ENCODE assay signal across 31 cellular contexts in genomic region chr10:24355289-24355688, GRCh38.
"Had no signal": no experiment of that assay in that cellular context is flagged by ENCODE, and none has a peak within 500 bp of the region (broad histone marks: within the 10 kb centered on the region; RNA-seq: fewer than 3 reads in every experiment).

No MANE protein-coding gene starts in this region.

- ATAC-seq: activated CD4-positive, CD25-positive, alpha-beta regulatory T cell treated with anti-CD3 and anti-CD28 coated beads, Interleukin-2, amount 50 U/mL, for 24 hours; activated CD8-positive, alpha-beta T cell treated with anti-CD3 and anti-CD28 coated beads for 36 hours; activated T-cell treated with anti-CD3 and anti-CD28 coated beads, Interleukin-2, amount 50 U/mL, for 4 hours; activated T-helper 17 cell treated with anti-CD3 and anti-CD28 coated beads, Interleukin-2, amount 50 U/mL, for 72 hours; body of pancreas; T-helper 17 cell had no signal

- FAIRE-seq: endometrium, endothelial cell of umbilical vein had no signal

- H3K4me3 ChIP-seq: body of pancreas, cardiac muscle cell, colonic mucosa, esophagus squamous epithelium had no signal

- DNase-seq: activated B cell treated with CpG ODN at 0.5 μM for 24 hours; activated CD4-positive, alpha-beta T cell treated with anti-CD3 and anti-CD28 coated beads for 48 hours; activated CD4-positive, alpha-beta T cell treated with anti-CD3 and anti-CD28 coated beads, Interleukin-2, amount 50 U/mL, for 1 hour; activated CD4-positive, alpha-beta T cell treated with anti-CD3 and anti-CD28 coated beads, Interleukin-2, amount 50 U/mL, for 48 hours; activated CD8-positive, alpha-beta memory T cell treated with anti-CD3 and anti-CD28 coated beads for 24 hours; activated CD8-positive, alpha-beta T cell treated with anti-CD3 and anti-CD28 coated beads for 36 hours; activated effector memory CD4-positive, alpha-beta T cell treated with Interleukin-2 at 50 U/mL for 16 hours; activated gamma-delta T cell treated with Interleukin-2 at 50 U/mL for 16 hours; activated naive CD4-positive, alpha-beta T cell treated with anti-CD3 and anti-CD28 coated beads, Interleukin-2, amount 50 U/mL, for 16 hours; activated naive CD4-positive, alpha-beta T cell treated with Interleukin-2 at 50 U/mL for 16 hours; activated T-cell treated with anti-CD3 and anti-CD28 coated beads, Interleukin-2, amount 50 U/mL, for 4 hours; amniotic stem cell; anterior cingulate cortex; body of pancreas; central memory CD4-positive, alpha-beta T cell; cerebellar nuclear complex; colonic mucosa; effector CD8-positive, alpha-beta T cell; esophagus squamous epithelium; foreskin melanocyte; head of caudate nucleus; T-helper 1 cell; T-helper 17 cell; T1000; WERI-Rb-1 had no signal

- H3K27me3 ChIP-seq: body of pancreas, cardiac muscle cell, colonic mucosa, esophagus squamous epithelium had no signal

- H3K36me3 ChIP-seq: cardiac muscle cell, colonic mucosa, esophagus squamous epithelium, WERI-Rb-1 had no signal

- H3K9me3 ChIP-seq: body of pancreas, colonic mucosa, esophagus squamous epithelium had no signal

- H3K4me1 ChIP-seq: colonic mucosa had no signal

- H3K27ac ChIP-seq: body of pancreas, cardiac muscle cell, colonic mucosa, epithelial cell of prostate, esophagus squamous epithelium, WERI-Rb-1 had no signal
